12 cellular contexts compared by ENCODE assay signal in genomic region chr14:20295067-20295466, GRCh38. TPM values are rescaled to one million over a fixed set of nuclear protein-coding genes. Genes with fewer than 3 reads are reported as not detected.
DNase-seq lines count a peak whose midpoint lies in the region; ATAC-seq lines count a peak whose summit lies in the region.
"Had no signal": no experiment of that assay in that cellular context is flagged by ENCODE, and none has a peak within 500 bp of the region (broad histone marks: within the 10 kb centered on the region; RNA-seq: fewer than 3 reads in every experiment).

No MANE protein-coding gene starts in this region.

- H3K4me3 Mint-ChIP-seq in activated naive CD4-positive, alpha-beta T cell treated with anti-CD3 and anti-CD28 coated beads for 36 hours, result no peak overlapping the region
- H3K4me3 Mint-ChIP-seq: activated naive CD4-positive, alpha-beta T cell treated with anti-CD3 and anti-CD28 coated beads, Interleukin-2, amount 10 ng/mL, durations not matched to agents 7 days and 5 days had no signal

- H3K36me3 Mint-ChIP-seq in activated naive CD4-positive, alpha-beta T cell treated with anti-CD3 and anti-CD28 coated beads for 36 hours (ENCODE audit: low read depth), result peaks cover 44% of the 10 kb centered on the region

- intact Hi-C loops in activated naive CD4-positive, alpha-beta T cell treated with anti-CD3 and anti-CD28 coated beads for 36 hours (cut with micrococcal nuclease), result no loop called here

- H3K27me3 Mint-ChIP-seq in activated naive CD4-positive, alpha-beta T cell treated with anti-CD3 and anti-CD28 coated beads for 36 hours (ENCODE audit: low read depth), result no peaks in the 10 kb centered on the region
- H3K27me3 Mint-ChIP-seq: activated naive CD4-positive, alpha-beta T cell treated with anti-CD3 and anti-CD28 coated beads, Interleukin-2, amount 10 ng/mL, durations not matched to agents 7 days and 5 days had no signal

- no peak overlapping the region for H3K27ac Mint-ChIP-seq in activated naive CD4-positive, alpha-beta T cell treated with anti-CD3 and anti-CD28 coated beads for 36 hours
- H3K27ac Mint-ChIP-seq: activated naive CD4-positive, alpha-beta T cell treated with anti-CD3 and anti-CD28 coated beads, Interleukin-2, amount 10 ng/mL, durations not matched to agents 7 days and 5 days had no signal

- H3K9me3 Mint-ChIP-seq in activated naive CD4-positive, alpha-beta T cell treated with anti-CD3 and anti-CD28 coated beads for 36 hours, result no peaks in the 10 kb centered on the region
- H3K9me3 Mint-ChIP-seq: activated naive CD4-positive, alpha-beta T cell treated with anti-CD3 and anti-CD28 coated beads, Interleukin-2, amount 10 ng/mL, durations not matched to agents 7 days and 5 days had no signal

- ATAC-seq in HG02642 (IDR thresholded peaks at IDR 0.05; ENCODE audit: poor library complexity, unreplicated experiment) (peak; percentile 93), HG03565 (IDR thresholded peaks at IDR 0.05; ENCODE audit: unreplicated experiment) (peak; percentile 85)

- peaks cover 2% of the 10 kb centered on the region for H3K4me1 Mint-ChIP-seq in activated naive CD4-positive, alpha-beta T cell treated with anti-CD3 and anti-CD28 coated beads for 36 hours (ENCODE audit: low read depth)
- H3K4me1 Mint-ChIP-seq: activated naive CD4-positive, alpha-beta T cell treated with anti-CD3 and anti-CD28 coated beads, Interleukin-2, amount 10 ng/mL, durations not matched to agents 7 days and 5 days had no signal

- DNase-seq in activated naive CD4-positive, alpha-beta T cell treated with anti-CD3 and anti-CD28 coated beads for 36 hours, result peak; percentile 10
- DNase-seq in activated naive CD4-positive, alpha-beta T cell (lab: John Stamatoyannopoulos, UW), result no peak
- DNase-seq in effector CD4-positive, alpha-beta T cell, result no peak
- no peak for DNase-seq in effector CD8-positive, alpha-beta T cell (lab: John Stamatoyannopoulos, UW)
- no peak for DNase-seq in NCI-H1694 (lab: John Stamatoyannopoulos, UW)
- DNase-seq in AG20443 (ENCODE audit: low spot score), result no peak
- DNase-seq: activated naive CD4-positive, alpha-beta T cell treated with anti-CD3 and anti-CD28 coated beads, Interleukin-2, amount 10 ng/mL, durations not matched to agents 7 days and 5 days; NCI-H524 treated with DMSO at 0.1 percent for 48 hours; uterus had no signal

- CTCF ChIA-PET in activated naive CD4-positive, alpha-beta T cell treated with anti-CD3 and anti-CD28 coated beads for 36 hours (lab: Charles Lee), result no interaction called here

RNA-seq across cellular contexts. Expression of gene TTC5, which starts 10.7 kb away (rescaled TPM):
- 10 to 100 TPM; 15.2 to 18.5 TPM for total RNA-seq in activated naive CD4-positive, alpha-beta T cell treated with anti-CD3 and anti-CD28 coated beads for 36 hours

RNA-seq across cellular contexts. Expression of gene CCNB1IP1, which starts 38.0 kb away (rescaled TPM):
- 10 to 100 TPM; 93.4 to 98.6 TPM for total RNA-seq in activated naive CD4-positive, alpha-beta T cell treated with anti-CD3 and anti-CD28 coated beads for 36 hours

RNA-seq across cellular contexts. Expression of gene PARP2, which starts 48.4 kb away (rescaled TPM):
- total RNA-seq in activated naive CD4-positive, alpha-beta T cell treated with anti-CD3 and anti-CD28 coated beads for 36 hours, result 10 to 100 TPM; 62.5 to 63.5 TPM

RNA-seq across cellular contexts. Expression of gene OR11H4, which starts 56.0 kb away (rescaled TPM):
- total RNA-seq in activated naive CD4-positive, alpha-beta T cell treated with anti-CD3 and anti-CD28 coated beads for 36 hours, result not detected
- total RNA-seq: osteoblast, uterus had no signal
